ENCODE assay signal across 30 cellular contexts in the genomic region with DNA sequence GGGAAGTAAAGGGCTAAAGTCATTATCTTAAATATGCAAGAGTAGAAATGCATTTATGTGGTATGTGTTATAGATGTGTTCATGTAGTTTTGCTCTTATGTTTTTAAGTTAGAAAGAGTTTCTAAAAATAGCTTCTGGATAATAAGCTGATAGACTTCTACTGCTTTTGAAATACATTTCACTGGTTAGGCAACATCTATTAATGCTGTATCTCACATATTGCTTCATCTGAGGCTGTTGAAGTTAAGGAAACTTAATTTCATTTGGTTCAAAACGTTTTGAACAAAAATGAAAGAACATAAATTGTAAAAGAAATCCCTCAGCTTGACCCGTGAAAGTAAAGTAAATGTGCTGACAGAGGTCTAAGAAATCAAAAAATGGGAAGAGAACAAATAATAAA.
"Had no signal": no experiment of that assay in that cellular context is flagged by ENCODE, and none has a peak within 500 bp of the region (broad histone marks: within the 10 kb centered on the region; RNA-seq: fewer than 3 reads in every experiment).

No MANE protein-coding gene starts in this region.

- H3K27me3 ChIP-seq: brain microvascular endothelial cell, esophagus muscularis mucosa, foreskin keratinocyte, gastrocnemius medialis had no signal

- H3K4me1 ChIP-seq: esophagus muscularis mucosa, gastrocnemius medialis, heart left ventricle had no signal

- H3K9me3 ChIP-seq: esophagus muscularis mucosa, gastrocnemius medialis, heart left ventricle had no signal

- ATAC-seq: activated CD4-positive, alpha-beta T cell treated with anti-CD3 and anti-CD28 coated beads for 36 hours; activated CD4-positive, CD25-positive, alpha-beta regulatory T cell treated with anti-CD3 and anti-CD28 coated beads, Interleukin-2, amount 50 U/mL, for 24 hours; activated CD8-positive, alpha-beta memory T cell treated with anti-CD3 and anti-CD28 coated beads, Interleukin-2, amount 10 ng/mL, durations not matched to agents 7 days and 5 days; activated CD8-positive, alpha-beta T cell treated with anti-CD3 and anti-CD28 coated beads, Interleukin-2, amount 10 ng/mL, durations not matched to agents 7 days and 5 days; activated naive CD8-positive, alpha-beta T cell treated with anti-CD3 and anti-CD28 coated beads, Interleukin-2, amount 50 U/mL, for 24 hours; effector memory CD8-positive, alpha-beta T cell; foreskin keratinocyte; gastrocnemius medialis; heart left ventricle; T-helper 17 cell had no signal

- H3K4me3 ChIP-seq: coronary artery, dorsolateral prefrontal cortex, esophagus muscularis mucosa, gastrocnemius medialis, heart left ventricle had no signal

- DNase-seq: activated B cell treated with CpG ODN at 0.5 μM for 24 hours; activated CD4-positive, alpha-beta memory T cell treated with anti-CD3 and anti-CD28 coated beads for 36 hours; activated CD4-positive, alpha-beta T cell treated with anti-CD3 and anti-CD28 coated beads for 36 hours; activated CD4-positive, alpha-beta T cell treated with anti-CD3 and anti-CD28 coated beads, Interleukin-2, amount 10 ng/mL, durations not matched to agents 24 days and 14 days; activated CD8-positive, alpha-beta memory T cell treated with anti-CD3 and anti-CD28 coated beads, Interleukin-2, amount 10 ng/mL, durations not matched to agents 7 days and 5 days; activated CD8-positive, alpha-beta memory T cell treated with anti-CD3 and anti-CD28 coated beads, Interleukin-2, amount 50 U/mL, for 4 hours; activated CD8-positive, alpha-beta T cell treated with anti-CD3 and anti-CD28 coated beads, Interleukin-2, amount 10 ng/mL, durations not matched to agents 7 days and 5 days; activated effector memory CD4-positive, alpha-beta T cell treated with anti-CD3 and anti-CD28 coated beads, Interleukin-2, amount 50 U/mL, for 16 hours; activated naive CD4-positive, alpha-beta T cell treated with anti-CD3 and anti-CD28 coated beads for 36 hours; activated naive CD8-positive, alpha-beta T cell treated with anti-CD3 and anti-CD28 coated beads for 36 hours; activated naive CD8-positive, alpha-beta T cell treated with anti-CD3 and anti-CD28 coated beads, Interleukin-2, amount 50 U/mL, for 24 hours; activated T-cell treated with anti-CD3 and anti-CD28 coated beads, Interleukin-2, amount 50 U/mL, for 1 hour; activated T-cell treated with anti-CD3 and anti-CD28 coated beads, Interleukin-2, amount 50 U/mL, for 48 hours; amniotic stem cell; anterior cingulate cortex; brain microvascular endothelial cell; dorsolateral prefrontal cortex; effector memory CD8-positive, alpha-beta T cell; erythroblast; foreskin keratinocyte; gastrocnemius medialis; glutamatergic neuron; heart left ventricle; T-helper 1 cell; T-helper 17 cell; T1000; WERI-Rb-1 had no signal

- H3K36me3 ChIP-seq: brain microvascular endothelial cell, esophagus muscularis mucosa, gastrocnemius medialis, heart left ventricle, WERI-Rb-1 had no signal

- H3K27ac ChIP-seq: brain microvascular endothelial cell, coronary artery, dorsolateral prefrontal cortex, esophagus muscularis mucosa, foreskin keratinocyte, gastrocnemius medialis, heart left ventricle, WERI-Rb-1 had no signal
